Comparison of ENCODE assay signal across 15 cellular contexts in the genomic region with DNA sequence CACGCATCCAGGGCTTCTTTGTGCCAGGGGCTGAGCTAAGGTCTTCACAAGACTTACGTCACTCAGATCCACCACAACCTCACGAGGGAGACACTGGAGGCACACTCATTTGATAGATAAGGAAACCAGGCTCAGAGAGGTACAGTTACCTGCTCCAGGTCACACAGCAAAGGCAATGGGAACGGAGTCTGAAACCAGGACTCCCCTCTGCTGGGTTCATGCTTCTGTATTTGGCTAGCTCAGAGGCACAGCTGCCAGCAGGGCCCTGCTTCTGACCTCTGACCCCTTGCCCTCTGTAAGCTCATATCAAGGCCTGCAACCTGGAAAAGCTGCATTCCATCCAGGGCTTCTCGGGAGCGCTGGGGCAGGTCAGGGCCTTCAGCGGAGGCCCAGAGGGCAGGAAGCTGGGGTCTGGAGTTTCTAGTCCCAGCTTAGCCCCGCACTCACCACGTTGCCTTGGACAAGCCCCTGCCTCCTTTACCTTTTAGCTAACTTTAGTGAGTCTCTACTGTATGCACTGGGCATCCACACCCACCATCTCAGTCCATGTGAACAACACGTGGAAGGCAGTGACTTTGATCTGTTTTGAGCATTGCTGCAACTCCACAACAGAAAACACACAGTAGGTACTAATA. TPM values are rescaled to one million over a fixed set of nuclear protein-coding genes. Genes with fewer than 3 reads are reported as not detected.
DNase-seq lines count a peak whose midpoint lies in the region; ATAC-seq and TF ChIP-seq lines count a peak whose summit lies in the region.
"Had no signal": no experiment of that assay in that cellular context is flagged by ENCODE, and none has a peak within 500 bp of the region (broad histone marks: within the 10 kb centered on the region; RNA-seq: fewer than 3 reads in every experiment).

No MANE protein-coding gene starts in this region.

- no peak for DNase-seq in heart left ventricle
- DNase-seq in cardiac septum (ENCODE audit: low spot score): no peak
- no peak for DNase-seq in left ventricle myocardium inferior
- DNase-seq in trophoblast cell: peak; percentile 75 to 83
- no peak for DNase-seq in aorta
- no peak for DNase-seq in NCI-H1694 treated with DMSO at 0.1 percent for 48 hours (lab: John Stamatoyannopoulos, UW)
- DNase-seq: activated CD4-positive, alpha-beta T cell treated with anti-CD3 and anti-CD28 coated beads for 1 hour; DMS153; NCI-H524; ovary had no signal

- WGBS in heart left ventricle, 4 donors: 55 to 80% (median 59%) methylated on average over 7 to 10 of the region's 10 CpGs
- no CpG with 5 or more reads among the region's 10 CpGs for WGBS in trophoblast cell (ENCODE audit: extremely low coverage, insufficient coverage, insufficient read length)
- WGBS in aorta, 2 donors: 47 to 51% methylated on average over 10 of the region's 10 CpGs

- TF ChIP-seq CTCF in heart left ventricle (IDR thresholded peaks at IDR 0.05) (no peak), left ventricle myocardium inferior (IDR thresholded peaks at IDR 0.05; ENCODE audit: borderline replicate concordance) (no peak)

- peaks cover 20% of the 10 kb centered on the region for H3K79me2 ChIP-seq in trophoblast cell (ENCODE audit: control insufficient read depth, insufficient read depth, low read length, poor library complexity)

- peaks cover 0 to 37% (median 0%) of the 10 kb centered on the region in 9 donors for H3K36me3 ChIP-seq in heart left ventricle
- H3K36me3 ChIP-seq in left ventricle myocardium inferior: peaks cover 20% of the 10 kb centered on the region
- peaks cover 4 to 9% of the 10 kb centered on the region in 2 experiments for H3K36me3 ChIP-seq in trophoblast cell (ENCODE audit: control insufficient read depth in 1 of 2, insufficient read depth in 2 of 2, low read length in 2 of 2)
- H3K36me3 ChIP-seq in aorta (ENCODE audit: control insufficient read depth in 1 of 2, insufficient read depth in 2 of 2, low read length in 1 of 2): no peaks in the 10 kb centered on the region
- H3K36me3 ChIP-seq: ovary had no signal

- TF ChIP-seq POLR2A in heart left ventricle (IDR thresholded peaks at IDR 0.05): no peak

- H3K4me1 ChIP-seq in heart left ventricle (peaks cover 34 to 100% (median 98%) of the 10 kb centered on the region in 12 donors), left ventricle myocardium inferior (peaks cover 100% of the 10 kb centered on the region), trophoblast cell (ENCODE audit: control insufficient read depth in 1 of 2, insufficient read depth in 2 of 2, low read length in 2 of 2) (peaks cover 78 to 86% of the 10 kb centered on the region in 2 experiments), aorta (ENCODE audit: control insufficient read depth in 1 of 2, insufficient read depth in 2 of 2, low read length in 2 of 2) (peaks cover 0 to 9% of the 10 kb centered on the region in 2 donors)

- peak overlapping the region; percentile 50 for H2AK5ac ChIP-seq in trophoblast cell (ENCODE audit: low read length)

- H4K91ac ChIP-seq in trophoblast cell (ENCODE audit: low read depth, low read length): peak overlapping the region; percentile 99

- no peak overlapping the region for H3K9ac ChIP-seq in trophoblast cell (ENCODE audit: low read length)

- H2BK5ac ChIP-seq in trophoblast cell (ENCODE audit: low read depth, low read length, poor library complexity): peak overlapping the region; percentile 98

- H3K18ac ChIP-seq in trophoblast cell (ENCODE audit: low read length): peak overlapping the region; percentile 93

- H2BK120ac ChIP-seq in trophoblast cell (ENCODE audit: insufficient read depth, low read length, poor library complexity): peak overlapping the region; percentile 99

- peak overlapping the region; percentile 99 for H2BK12ac ChIP-seq in trophoblast cell (ENCODE audit: low read length)

- no peak for ATAC-seq in heart left ventricle
- ATAC-seq in aorta (ENCODE audit: low FRiP score): no peak
- ATAC-seq in HG03139 (IDR thresholded peaks at IDR 0.05; ENCODE audit: unreplicated experiment): no peak
- no peak for ATAC-seq in GM21360 (IDR thresholded peaks at IDR 0.05; ENCODE audit: unreplicated experiment)
- ATAC-seq: activated T-helper 17 cell treated with anti-CD3 and anti-CD28 coated beads, Interleukin-2, amount 50 U/mL, for 72 hours; HCT116 had no signal

- H3K27ac ChIP-seq in heart left ventricle: peak overlapping the region; percentile 67 to 98 (median 90)
- peak overlapping the region; percentile 90 for H3K27ac ChIP-seq in left ventricle myocardium inferior (replicated peaks)
- H3K27ac ChIP-seq in trophoblast cell (ENCODE audit: low read depth, low read length): peak overlapping the region; percentile 97
- H3K27ac ChIP-seq in aorta (ENCODE audit: low read depth in 1 of 2, low read length in 2 of 2): peak overlapping the region; percentile 56 to 74
- H3K27ac ChIP-seq: SK-N-MC had no signal

- intact Hi-C loops in heart left ventricle (cut with DNase I): loop anchor here in 3 of 10 donors (5.0 kb wide), 1 partner anchor 35 kb away; the partner anchor contains the start of gene HSPG2 (in 3 of the 3)
- intact Hi-C loops in cardiac septum (cut with DNase I): loop anchor here (5.0 kb wide), 1 partner anchor 35 kb away; the partner anchor contains the start of gene HSPG2
- intact Hi-C loops in left ventricle myocardium inferior (cut with micrococcal nuclease): no loop called here
- intact Hi-C loops in aorta (cut with DNase I): loop anchor here (5.0 kb wide), 1 partner anchor 35 kb away; the partner anchor contains the start of gene HSPG2 (in 2 of the 2)

- H4K8ac ChIP-seq in trophoblast cell (ENCODE audit: low read depth, low read length): peak overlapping the region; percentile 78

- H3K27me3 ChIP-seq in heart left ventricle: no peaks in the 10 kb centered on the region
- no peaks in the 10 kb centered on the region for H3K27me3 ChIP-seq in left ventricle myocardium inferior (ENCODE audit: low read depth)
- H3K27me3 ChIP-seq in trophoblast cell (ENCODE audit: insufficient read depth, low read length): no peaks in the 10 kb centered on the region
- H3K27me3 ChIP-seq in aorta (ENCODE audit: control insufficient read depth in 1 of 2, insufficient read depth in 2 of 2, low read length in 1 of 2): no peaks in the 10 kb centered on the region
- H3K27me3 ChIP-seq: ovary had no signal

- H4K12ac ChIP-seq in trophoblast cell (ENCODE audit: low read depth, low read length): peak overlapping the region; percentile 65

- H3K4ac ChIP-seq in trophoblast cell (ENCODE audit: low read depth, low read length): peak overlapping the region; percentile 96

- no peak overlapping the region for H3K4me3 ChIP-seq in heart left ventricle
- peak overlapping the region; percentile 4 for H3K4me3 ChIP-seq in left ventricle myocardium inferior
- no peak overlapping the region for H3K4me3 ChIP-seq in trophoblast cell (ENCODE audit: low read depth, low read length)
- no peak overlapping the region for H3K4me3 ChIP-seq in aorta (ENCODE audit: low read length in 2 of 2)
- H3K4me3 ChIP-seq: ovary, SK-N-MC had no signal

- H3K4me2 ChIP-seq in trophoblast cell (ENCODE audit: low read length): peak overlapping the region; percentile 11

- H3K14ac ChIP-seq in trophoblast cell (ENCODE audit: low read length): peak overlapping the region; percentile 96

- H3K9me3 ChIP-seq in heart left ventricle (no peaks in the 10 kb centered on the region), left ventricle myocardium inferior (replicated peaks) (no peaks in the 10 kb centered on the region), trophoblast cell (ENCODE audit: insufficient read depth, low read depth, low read length) (no peaks in the 10 kb centered on the region), aorta (ENCODE audit: control insufficient read depth, low read length) (no peaks in the 10 kb centered on the region)
- H3K9me3 ChIP-seq: ovary had no signal

- H2AFZ ChIP-seq in trophoblast cell (ENCODE audit: insufficient read depth, low read length, poor library complexity): peak overlapping the region; percentile 50

- no peak overlapping the region for H3K23ac ChIP-seq in trophoblast cell (ENCODE audit: low read length)

- H3K79me1 ChIP-seq in trophoblast cell (ENCODE audit: low read length): peaks cover 76% of the 10 kb centered on the region

RNA-seq across cellular contexts. Expression of gene HSPG2, which starts 34.6 kb away (rescaled TPM):
- total RNA-seq in heart left ventricle: 100 to 1,000 TPM; 202 to 608 (median 304) TPM
- 100 to 1,000 TPM; 164 to 315 TPM for polyA plus RNA-seq in heart left ventricle
- 506 TPM for total RNA-seq in cardiac septum
- 257 TPM for total RNA-seq in left ventricle myocardium inferior
- polyA plus RNA-seq in trophoblast cell (2013): 97.2 and 106 TPM in 2 replicates
- total RNA-seq in aorta: 1,000 to 10,000 TPM in 1 of 2 donors, 100 to 1,000 TPM in 1; 868 to 1,205 TPM
- 100 to 1,000 TPM in 1 of 2 donors, 10 to 100 TPM in 1; 49.1 to 268 TPM for polyA plus RNA-seq in aorta

Comparison
In these comparisons a context has a peak if more than half of its experiments do, and no peak if none do; other contexts are left out.
1. DNase-seq: peak in trophoblast cell (2 of 2); none in heart left ventricle (0 of 5), cardiac septum (single experiment), left ventricle myocardium inferior (single experiment), aorta (0 of 2) and NCI-H1694 treated with DMSO at 0.1 percent for 48 hours (single experiment).
2. Peak in every context shown above with its lines, with median percentiles within 50 percentile points of each other: H3K27ac ChIP-seq.